ENCODE assay signal across 8 cellular contexts in the genomic region with DNA sequence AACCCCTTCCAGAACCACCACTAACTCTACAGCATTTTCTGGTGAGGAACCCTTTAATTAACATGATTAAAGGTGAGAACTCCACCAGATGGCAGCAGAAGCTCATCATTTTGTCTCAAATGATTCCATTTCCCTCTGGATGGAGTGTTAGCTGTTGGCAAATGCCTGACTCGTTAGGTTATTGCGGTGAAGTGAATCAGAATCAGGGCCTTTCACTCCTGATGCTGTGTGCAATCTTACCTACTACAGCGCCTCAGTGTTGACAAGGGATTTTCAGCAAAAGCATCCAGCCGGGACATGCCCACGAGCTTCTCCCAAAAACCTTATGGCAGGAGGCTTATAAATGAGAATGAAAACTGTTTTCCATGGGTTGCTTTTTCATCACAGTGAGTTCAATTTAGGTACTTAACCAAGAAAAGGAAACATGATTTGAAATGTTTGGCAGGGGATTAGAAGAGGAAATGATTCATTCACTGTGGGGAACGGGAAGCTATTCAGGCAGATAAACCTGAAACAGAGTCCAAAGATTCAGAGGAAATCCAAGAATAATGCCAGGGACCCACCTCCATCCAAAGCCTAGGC. TPM values are rescaled to one million over a fixed set of nuclear protein-coding genes. Genes with fewer than 3 reads are reported as not detected.
DNase-seq lines count a peak whose midpoint lies in the region; ATAC-seq, FAIRE-seq and TF ChIP-seq lines count a peak whose summit lies in the region.

No MANE protein-coding gene starts in this region.

- DNase-seq in AG04449 (ENCODE audit: low read depth, low spot score) (peak; percentile 74), GM13976 (ENCODE audit: low spot score) (peak; percentile 58), NCI-H1694 treated with DMSO at 0.1 percent for 48 hours (lab: John Stamatoyannopoulos, UW) (peak; percentile 67), T-helper 9 cell (peak; percentile 19), keratinocyte (ENCODE audit: low read depth, low spot score) (peak; percentile 82)
- DNase-seq in central memory CD4-positive, alpha-beta T cell = peak; percentile 42
- DNase-seq in stimulated activated CD4-positive, alpha-beta T cell treated with anti-CD3 and anti-CD28 coated beads, Interleukin-15, amount 100 ng/mL, for 24 hours = peak; percentile 57

- peaks cover 20% of the 10 kb centered on the region for H3K4me1 ChIP-seq in keratinocyte (ENCODE audit: control insufficient read depth, extremely low read depth, insufficient read depth, low read length)

- in situ Hi-C loops in GM13976 (cut with MboI; ENCODE audit: low sequenced_read_pairs, unreplicated experiment) = loop anchor here (25.0 kb wide), 1 partner anchor 548 kb away; no protein-coding TSS in a partner anchor

- H3K9ac ChIP-seq in keratinocyte (ENCODE audit: control insufficient read depth, extremely low read depth, insufficient read depth, low read length) = peak overlapping the region; percentile 46

- no peaks in the 10 kb centered on the region for H3K9me1 ChIP-seq in keratinocyte (ENCODE audit: control insufficient read depth, extremely low read depth, insufficient read depth, low read length)

- peak overlapping the region; percentile 74 for H2AFZ ChIP-seq in keratinocyte (ENCODE audit: control insufficient read depth, low read length)

- no peaks in the 10 kb centered on the region for H3K9me3 ChIP-seq in keratinocyte (ENCODE audit: control insufficient read depth, low read depth, low read length)

- no peaks in the 10 kb centered on the region for H3K36me3 ChIP-seq in keratinocyte (ENCODE audit: control insufficient read depth in 2 of 2, extremely low read depth in 1 of 2, insufficient read depth in 2 of 2, low read length in 2 of 2)

- CTCF ChIA-PET in AG04449 (lab: Yijun Ruan, JAX) = interaction anchor here (0.6 to 10.0 kb wide), 48 partner anchors 9 to 550 kb away, joined by 3 to 103 read pairs (median 4); no protein-coding TSS in a partner anchor

- H3K27ac ChIP-seq in keratinocyte (ENCODE audit: control insufficient read depth, insufficient read depth, low read length) = peak overlapping the region; percentile 72

- POLR2A ChIA-PET in AG04449 (lab: Yijun Ruan, JAX) = interaction anchor here (0.6 to 1.4 kb wide), 3 partner anchors 13 to 194 kb away, joined by 3 to 4 read pairs (median 3); partner anchors contain the start of gene ERAP1

- peak; percentile 98 for FAIRE-seq in keratinocyte (lab: Jason Lieb, UNC)

- no peak overlapping the region; the same call in 1 of the 2 replicates for H3K4me3 ChIP-seq in AG04449 (ENCODE audit: low read depth, low read length)
- peak overlapping the region in 2 of 3 experiments; percentile 46 to 48 for H3K4me3 ChIP-seq in keratinocyte (ENCODE audit: control insufficient read depth in 2 of 3, extremely low read depth in 1 of 3, insufficient read depth in 2 of 3, low read depth in 1 of 3, low read length in 3 of 3)

- ATAC-seq in GM19023 (IDR thresholded peaks at IDR 0.05; ENCODE audit: unreplicated experiment) = no peak

- TF ChIP-seq CTCF in AG04449 (IDR thresholded peaks at IDR 0.05; ENCODE audit: insufficient read depth, low read length, missing control alignments) (peak; percentile 24), GM13976 (IDR thresholded peaks at IDR 0.05; ENCODE audit: borderline replicate concordance, control extremely low read depth, extremely low read depth, insufficient read depth, missing control alignments) (peak; percentile 49), keratinocyte (optimal IDR thresholded peaks at IDR 0.05 in 1 of 3, IDR thresholded peaks at IDR 0.05 in 1 of 3, conservative IDR thresholded peaks at IDR 0.05 in 1 of 3; ENCODE audit: extremely low read depth in 1 of 3, insufficient read depth in 2 of 3, low read length in 3 of 3) (peak; percentile 37 to 66 (median 57))

- no peaks in the 10 kb centered on the region for H4K20me1 ChIP-seq in keratinocyte (ENCODE audit: control insufficient read depth, extremely low read depth, insufficient read depth, low read length)

- H3K27me3 ChIP-seq in keratinocyte (ENCODE audit: control insufficient read depth, extremely low read depth, insufficient read depth, low read length) = no peaks in the 10 kb centered on the region

- dilution Hi-C loops in keratinocyte (cut with MboI; ENCODE audit: extremely low pct_ligation_motif_present, low sequenced_read_pairs) = no loop called here

- no peaks in the 10 kb centered on the region for H3K79me2 ChIP-seq in keratinocyte (ENCODE audit: control insufficient read depth, insufficient read depth, low read length)

- peak overlapping the region; percentile 87 for H3K4me2 ChIP-seq in keratinocyte (ENCODE audit: control insufficient read depth, extremely low read depth, insufficient read depth, low read depth, low read length)

RNA-seq across cellular contexts. Expression of gene CAST, which starts 48.0 kb away (rescaled TPM):
- 148 to 343 TPM (median 238 TPM) in 3 replicates for polyA plus RNA-seq in keratinocyte
- 1,030 TPM for polyA plus RNA-seq in keratinocyte (2011; ENCODE audit: low read depth)
- polyA plus RNA-seq in keratinocyte (2011; cell fraction: cytosol; rRNA removed) = 209 and 268 TPM in 2 replicates
- polyA plus RNA-seq in keratinocyte (2011; cell fraction: nucleus; rRNA removed) = 383 and 505 TPM in 2 replicates
- 252 and 292 TPM in 2 replicates for polyA plus RNA-seq in keratinocyte (2012; ENCODE audit: low replicate concordance)
- 62.9 to 205 TPM (median 111 TPM) in 3 replicates for polyA minus RNA-seq in keratinocyte
- polyA minus RNA-seq in keratinocyte (2011; cell fraction: cytosol; rRNA and poly(A)+ RNA removed) = 227 TPM
- polyA minus RNA-seq in keratinocyte (2011; cell fraction: nucleus; rRNA and poly(A)+ RNA removed) = 331 and 508 TPM in 2 replicates

Comparison
In these comparisons a context has a peak if more than half of its experiments do, and no peak if none do; other contexts are left out.
1. DNase-seq: peak in every context shown above with its lines; median percentile 82 in keratinocyte; 74 in AG04449; 67 in NCI-H1694 treated with DMSO at 0.1 percent for 48 hours; 58 in GM13976; 57 in stimulated activated CD4-positive, alpha-beta T cell treated with anti-CD3 and anti-CD28 coated beads, Interleukin-15, amount 100 ng/mL, for 24 hours; 42 in central memory CD4-positive, alpha-beta T cell; 19 in T-helper 9 cell.